Comparison of ENCODE assay signal across 1 cellular context in genomic region chr22:29901354-29901753, GRCh38.
TF ChIP-seq lines count a peak whose summit lies in the region.

No MANE protein-coding gene starts in this region.

TF ChIP-seq in IMR-90, 13 proteins besides CTCF, POLR2A, EP300 and RAD21:
- TF ChIP-seq SMC3 (IDR thresholded peaks at IDR 0.05; ENCODE audit: low read depth, low read length) (no peak), NFE2L2 (IDR thresholded peaks at IDR 0.05; ENCODE audit: low read depth, low read length) (no peak), CEBPB (IDR thresholded peaks at IDR 0.05; ENCODE audit: low read depth, low read length) (no peak), BHLHE40 (IDR thresholded peaks at IDR 0.05; ENCODE audit: low read depth, low read length) (no peak), ELK1 (IDR thresholded peaks at IDR 0.05; ENCODE audit: borderline replicate concordance, low read depth, low read length) (no peak), FOS (IDR thresholded peaks at IDR 0.05; ENCODE audit: low read depth, low read length) (no peak), RFX5 (IDR thresholded peaks at IDR 0.05; ENCODE audit: low read depth, low read length) (no peak)
